Comparison of ENCODE assay signal across 34 cellular contexts in genomic region chr14:24506443-24506842, GRCh38. TPM values are rescaled to one million over a fixed set of nuclear protein-coding genes. Genes with fewer than 3 reads are reported as not detected.
"Had no signal": no experiment of that assay in that cellular context is flagged by ENCODE, and none has a peak within 500 bp of the region (broad histone marks: within the 10 kb centered on the region; RNA-seq: fewer than 3 reads in every experiment).

No MANE protein-coding gene starts in this region.

- H3K9me3 Mint-ChIP-seq: activated B cell treated with CpG ODN at 0.5 μM for 24 hours; activated CD4-positive, alpha-beta memory T cell treated with anti-CD3 and anti-CD28 coated beads for 36 hours; activated CD4-positive, alpha-beta T cell treated with anti-CD3 and anti-CD28 coated beads, Interleukin-2, amount 10 ng/mL, durations not matched to agents 24 days and 14 days; activated naive CD4-positive, alpha-beta T cell treated with anti-CD3 and anti-CD28 coated beads for 36 hours; activated T-cell treated with anti-CD3 and anti-CD28 coated beads, Interleukin-2, amount 50 U/mL, for 4 hours; activated T-helper 1 cell treated with anti-CD3 and anti-CD28 coated beads, Interleukin-12 subunit alpha, Interleukin-12 subunit beta, Interleukin-2, Interleukin-4 antibody, amounts not matched to agents 30 ng/mL and 10 ng/mL and 1 ng/mL, durations not matched to agents 14 hours and 24 hours and 36 hours; activated T-helper 17 cell treated with anti-CD3 and anti-CD28 coated beads, Interleukin-2, amount 50 U/mL, for 72 hours; T-helper 1 cell treated with Interleukin-12 subunit alpha and Interleukin-12 subunit beta and Interleukin-4 antibody, amounts not matched to agents 30 μg/mL and 1 μg/mL, for 36 hours; T-helper 2 cell treated with Interferon-gamma antibody and Interleukin-4, amounts not matched to agents 5 μg/mL and 100 μg/mL, for 36 hours had no signal

- ATAC-seq: activated naive CD4-positive, alpha-beta T cell treated with anti-CD3 and anti-CD28 coated beads, Interleukin-2, amount 50 U/mL, for 72 hours; activated T-cell treated with anti-CD3 and anti-CD28 coated beads, Interleukin-2, amount 50 U/mL, for 4 hours; activated T-cell treated with anti-CD3 and anti-CD28 coated beads, Interleukin-2, amount 50 U/mL, for 72 hours; activated T-helper 17 cell treated with anti-CD3 and anti-CD28 coated beads, Interleukin-2, amount 50 U/mL, for 72 hours; body of pancreas had no signal

- DNase-seq: activated B cell treated with CpG ODN at 0.5 μM for 24 hours; activated CD4-positive, alpha-beta memory T cell treated with anti-CD3 and anti-CD28 coated beads for 36 hours; activated CD4-positive, alpha-beta T cell treated with anti-CD3 and anti-CD28 coated beads for 4 hours; activated CD4-positive, alpha-beta T cell treated with anti-CD3 and anti-CD28 coated beads, Interleukin-2, amount 10 ng/mL, durations not matched to agents 24 days and 14 days; activated CD4-positive, alpha-beta T cell treated with anti-CD3 and anti-CD28 coated beads, Interleukin-2, amount 50 U/mL, for 1 hour; activated CD4-positive, alpha-beta T cell treated with anti-CD3 and anti-CD28 coated beads, Interleukin-2, amount 50 U/mL, for 4 hours; activated CD4-positive, CD25-positive, alpha-beta regulatory T cell treated with anti-CD3 and anti-CD28 coated beads, Interleukin-2, amount 50 U/mL, for 72 hours; activated effector memory CD4-positive, alpha-beta T cell treated with anti-CD3 and anti-CD28 coated beads, Interleukin-2, amount 50 U/mL, for 16 hours; activated gamma-delta T cell treated with Interleukin-2 at 50 U/mL for 16 hours; activated naive CD4-positive, alpha-beta T cell; activated naive CD4-positive, alpha-beta T cell treated with anti-CD3 and anti-CD28 coated beads for 36 hours; activated naive CD4-positive, alpha-beta T cell treated with anti-CD3 and anti-CD28 coated beads, Interleukin-2, amount 50 U/mL, for 16 hours; activated T-cell treated with anti-CD3 and anti-CD28 coated beads for 4 hours; activated T-cell treated with anti-CD3 and anti-CD28 coated beads, Interleukin-2, amount 50 U/mL, for 1 hour; activated T-cell treated with anti-CD3 and anti-CD28 coated beads, Interleukin-2, amount 50 U/mL, for 4 hours; activated T-cell treated with anti-CD3 and anti-CD28 coated beads, Interleukin-2, amount 50 U/mL, for 72 hours; adrenal gland; amniotic stem cell; aorta; body of pancreas; brain microvascular endothelial cell; central memory CD4-positive, alpha-beta T cell; SW 1271; T-helper 1 cell; T-helper 2 cell; T-helper 9 cell had no signal

- H3K27ac Mint-ChIP-seq: activated B cell treated with CpG ODN at 0.5 μM for 24 hours; activated CD4-positive, alpha-beta memory T cell treated with anti-CD3 and anti-CD28 coated beads for 36 hours; activated CD4-positive, alpha-beta T cell treated with anti-CD3 and anti-CD28 coated beads, Interleukin-2, amount 10 ng/mL, durations not matched to agents 24 days and 14 days; activated naive CD4-positive, alpha-beta T cell treated with anti-CD3 and anti-CD28 coated beads for 36 hours; activated naive CD4-positive, alpha-beta T cell treated with anti-CD3 and anti-CD28 coated beads, Interleukin-2, amount 50 U/mL, for 72 hours; activated T-cell treated with anti-CD3 and anti-CD28 coated beads, Interleukin-2, amount 50 U/mL, for 72 hours; activated T-helper 1 cell treated with anti-CD3 and anti-CD28 coated beads, Interleukin-12 subunit alpha, Interleukin-12 subunit beta, Interleukin-2, Interleukin-4 antibody, amounts not matched to agents 30 ng/mL and 10 ng/mL and 1 ng/mL, durations not matched to agents 14 hours and 24 hours and 36 hours; activated T-helper 17 cell treated with anti-CD3 and anti-CD28 coated beads, Interleukin-2, amount 50 U/mL, for 72 hours; T-helper 1 cell treated with Interleukin-12 subunit alpha and Interleukin-12 subunit beta and Interleukin-4 antibody, amounts not matched to agents 30 μg/mL and 1 μg/mL, for 36 hours; T-helper 2 cell treated with Interferon-gamma antibody and Interleukin-4, amounts not matched to agents 5 μg/mL and 100 μg/mL, for 36 hours had no signal

- H3K4me3 Mint-ChIP-seq: activated B cell treated with CpG ODN at 0.5 μM for 24 hours; activated CD4-positive, alpha-beta memory T cell treated with anti-CD3 and anti-CD28 coated beads for 36 hours; activated CD4-positive, alpha-beta T cell treated with anti-CD3 and anti-CD28 coated beads, Interleukin-2, amount 10 ng/mL, durations not matched to agents 24 days and 14 days; activated naive CD4-positive, alpha-beta T cell treated with anti-CD3 and anti-CD28 coated beads for 36 hours; activated T-cell treated with anti-CD3 and anti-CD28 coated beads, Interleukin-2, amount 50 U/mL, for 4 hours; activated T-cell treated with anti-CD3 and anti-CD28 coated beads, Interleukin-2, amount 50 U/mL, for 72 hours; activated T-helper 1 cell treated with anti-CD3 and anti-CD28 coated beads, Interleukin-12 subunit alpha, Interleukin-12 subunit beta, Interleukin-2, Interleukin-4 antibody, amounts not matched to agents 30 ng/mL and 10 ng/mL and 1 ng/mL, durations not matched to agents 14 hours and 24 hours and 36 hours; activated T-helper 17 cell treated with anti-CD3 and anti-CD28 coated beads, Interleukin-2, amount 50 U/mL, for 72 hours; T-helper 1 cell treated with Interleukin-12 subunit alpha and Interleukin-12 subunit beta and Interleukin-4 antibody, amounts not matched to agents 30 μg/mL and 1 μg/mL, for 36 hours; T-helper 2 cell treated with Interferon-gamma antibody and Interleukin-4, amounts not matched to agents 5 μg/mL and 100 μg/mL, for 36 hours had no signal

- H3K36me3 Mint-ChIP-seq: activated CD4-positive, alpha-beta memory T cell treated with anti-CD3 and anti-CD28 coated beads for 36 hours had no signal

- H3K4me1 Mint-ChIP-seq: activated B cell treated with CpG ODN at 0.5 μM for 24 hours; activated T-helper 17 cell treated with anti-CD3 and anti-CD28 coated beads, Interleukin-2, amount 50 U/mL, for 72 hours had no signal

RNA-seq across cellular contexts. Expression of gene CMA1, which starts 1.6 kb away (rescaled TPM):
- total RNA-seq: activated B cell treated with CpG ODN at 0.5 μM for 24 hours; activated CD4-positive, alpha-beta memory T cell treated with anti-CD3 and anti-CD28 coated beads for 36 hours; activated CD4-positive, alpha-beta T cell treated with anti-CD3 and anti-CD28 coated beads, Interleukin-2, amount 10 ng/mL, durations not matched to agents 24 days and 14 days; activated CD8-positive, alpha-beta memory T cell treated with anti-CD3 and anti-CD28 coated beads for 36 hours; activated naive CD4-positive, alpha-beta T cell treated with anti-CD3 and anti-CD28 coated beads, Interleukin-2, amount 50 U/mL, for 72 hours; activated T-cell treated with anti-CD3 and anti-CD28 coated beads, Interleukin-2, amount 50 U/mL, for 72 hours; activated T-helper 1 cell treated with anti-CD3 and anti-CD28 coated beads, Interleukin-12 subunit alpha, Interleukin-12 subunit beta, Interleukin-2, Interleukin-4 antibody, amounts not matched to agents 30 ng/mL and 10 ng/mL and 1 ng/mL, durations not matched to agents 14 hours and 24 hours and 36 hours; adrenal gland; astrocyte; body of pancreas; cerebellum had no signal
